ENCODE assay signal across 8 cellular contexts in genomic region chr5:14144586-14145355, GRCh38. TPM values are rescaled to one million over a fixed set of nuclear protein-coding genes. Genes with fewer than 3 reads are reported as not detected.
DNase-seq lines count a peak whose midpoint lies in the region; ATAC-seq, FAIRE-seq and TF ChIP-seq lines count a peak whose summit lies in the region.

No MANE protein-coding gene starts in this region.

- H3K27ac ChIP-seq in SK-N-SH (ENCODE audit: low read depth in 2 of 2, low read length in 1 of 2) (peak overlapping the region; percentile 62 to 87; a peak in 3 of 4 replicates), K562 (ENCODE audit: extremely low read depth, low read depth, low read length) (no peak overlapping the region), iPS DF 6.9 (ENCODE audit: low read length) (no peak overlapping the region)

- TF ChIP-seq EP300 in SK-N-SH (IDR thresholded peaks at IDR 0.05; ENCODE audit: borderline replicate concordance in 1 of 2, low read depth in 1 of 2, low read length in 1 of 2) (no peak), K562 (IDR thresholded peaks at IDR 0.05; ENCODE audit: low read length) (no peak)

- H4K20me1 ChIP-seq in SK-N-SH (ENCODE audit: insufficient read depth) (peaks cover 53% of the 10 kb centered on the region), K562 (replicated peaks; ENCODE audit: control insufficient read depth, insufficient read depth, low read length) (peaks cover 4% of the 10 kb centered on the region)

- H3K9me3 ChIP-seq in SK-N-SH (no peaks in the 10 kb centered on the region), K562 (replicated peaks; ENCODE audit: control insufficient read depth, insufficient read depth, low read depth, low read length) (no peaks in the 10 kb centered on the region), iPS DF 6.9 (ENCODE audit: control insufficient read depth, insufficient read depth, low read length) (no peaks in the 10 kb centered on the region)

- H3K4me3 ChIP-seq in GM12864 (ENCODE audit: low read depth, low read length): peak overlapping the region; percentile 98
- H3K4me3 ChIP-seq in SK-N-SH (ENCODE audit: low read depth in 2 of 2, low read length in 1 of 2): peak overlapping the region; percentile 94 to 95
- no peak overlapping the region for H3K4me3 ChIP-seq in K562
- peak overlapping the region; percentile 99 for H3K4me3 ChIP-seq in iPS DF 6.9 (ENCODE audit: low read length)

- no TSS peak for BruUV-seq in K562 (replicated peaks; lab: Mats Ljungman, UMichigan)

- DNase-seq in GM12864 (ENCODE audit: low read depth): peak; percentile 73
- no peak for DNase-seq in H54 (ENCODE audit: insufficient read length, low spot score)
- peak; percentile 82 to 84 for DNase-seq in Kasumi-1 (lab: John Stamatoyannopoulos, UW)
- DNase-seq in SK-N-SH: peak; percentile 83
- DNase-seq in K562 (ENCODE audit: extremely low read depth in 1 of 4, low spot score in 3 of 4): peak in 3 of 4 experiments; percentile 23 to 32 (median 29)
- no peak for DNase-seq in iPS DF 6.9 (ENCODE audit: low read depth, low spot score)
- peak; percentile 76 for DNase-seq in sciatic nerve (ENCODE audit: low spot score)
- no peak for DNase-seq in AML-193 (lab: John Stamatoyannopoulos, UW)

- H3K9me1 ChIP-seq in K562 (ENCODE audit: control insufficient read depth, insufficient read depth, low read length): no peaks in the 10 kb centered on the region

- H3K9me2 ChIP-seq in SK-N-SH: no peaks in the 10 kb centered on the region

- peaks cover 27% of the 10 kb centered on the region for H3F3A ChIP-seq in SK-N-SH (replicated peaks; ENCODE audit: insufficient read depth)

- TF ChIP-seq POLR2A in H54 (IDR thresholded peaks at IDR 0.05; ENCODE audit: low read depth, low read length): peak; percentile 75
- no peak for TF ChIP-seq POLR2A in K562 (conservative IDR thresholded peaks at IDR 0.05)

- CTCF ChIA-PET in SK-N-SH (lab: Yijun Ruan, JAX) (interaction anchor here (0.8 to 2.3 kb wide), 4 partner anchors 31 to 113 kb away, joined by 3 to 6 read pairs (median 4); no protein-coding TSS in a partner anchor), K562 (lab: Yijun Ruan, JAX; ENCODE audit: low intra/inter-chr PET ratio) (no interaction called here)

- H3K36me3 ChIP-seq in SK-N-SH (replicated peaks in 1 of 2; ENCODE audit: control insufficient read depth in 1 of 2, insufficient read depth in 2 of 2, low read length in 1 of 2) (peaks cover 0 to 3% of the 10 kb centered on the region in 2 experiments), K562 (ENCODE audit: control insufficient read depth, insufficient read depth, low read length) (no peaks in the 10 kb centered on the region), iPS DF 6.9 (ENCODE audit: control insufficient read depth, insufficient read depth, low read length) (no peaks in the 10 kb centered on the region; the same call in 1 of the 2 replicates)

- TF ChIP-seq RAD21 in SK-N-SH (IDR thresholded peaks at IDR 0.05; ENCODE audit: low read length): no peak
- TF ChIP-seq RAD21 in K562 (CRISPR knock-in tag; conservative IDR thresholded peaks at IDR 0.05 in 1 of 2, IDR thresholded peaks at IDR 0.05 in 1 of 2): no peak

- H3K4me2 ChIP-seq in SK-N-SH: peak overlapping the region; percentile 90
- H3K4me2 ChIP-seq in K562 (ENCODE audit: insufficient read depth, low read length): no peak overlapping the region

- H3K27me3 ChIP-seq in SK-N-SH (ENCODE audit: insufficient read depth) (no peaks in the 10 kb centered on the region), K562 (ENCODE audit: control insufficient read depth in 2 of 2, insufficient read depth in 2 of 2, low read length in 2 of 2) (peaks cover 21 to 50% of the 10 kb centered on the region in 2 experiments; a peak in 4 of 5 replicates), iPS DF 6.9 (ENCODE audit: control insufficient read depth, insufficient read depth, low read length) (no peaks in the 10 kb centered on the region)

- TF ChIP-seq CTCF in GM12864 (IDR thresholded peaks at IDR 0.05; ENCODE audit: low read depth, low read length, missing control alignments) (no peak), SK-N-SH (IDR thresholded peaks at IDR 0.05) (no peak; the same call in 1 of the 2 replicates), K562 (IDR thresholded peaks at IDR 0.05 in 2 of 3, conservative IDR thresholded peaks at IDR 0.05 in 1 of 3; ENCODE audit: insufficient read depth in 2 of 3, low read depth in 1 of 3, low read length in 3 of 3) (no peak)

- ATAC-seq in K562: no peak
- ATAC-seq in sciatic nerve: peak; percentile 58

- H3K9ac ChIP-seq in SK-N-SH (peak overlapping the region; percentile 99), K562 (ENCODE audit: insufficient read depth in 1 of 2, low read depth in 2 of 2, low read length in 2 of 2) (no peak overlapping the region)

- FAIRE-seq in H54 (lab: Jason Lieb, UNC): no peak
- no peak for FAIRE-seq in K562 (lab: Jason Lieb, UNC)

- H2AFZ ChIP-seq in SK-N-SH (ENCODE audit: low read depth): no peak overlapping the region
- H2AFZ ChIP-seq in K562 (ENCODE audit: low read depth, low read length): no peak overlapping the region

- POLR2A ChIA-PET in SK-N-SH (lab: Yijun Ruan, JAX) (interaction anchor here (1.5 kb wide), 1 partner anchor 105 kb away, joined by 5 read pairs; no protein-coding TSS in a partner anchor), K562 (lab: Yijun Ruan, JAX) (interaction anchor here (0.6 kb wide), 1 partner anchor 143 kb away, joined by 4 read pairs; no protein-coding TSS in a partner anchor)

- in situ Hi-C loops in K562 (cut with MboI): no loop called here

- intact Hi-C loops in K562 (cut with micrococcal nuclease) (no loop called here), sciatic nerve (cut with DNase I) (loop anchor here (5.0 kb wide), 1 partner anchor 118 kb away; no protein-coding TSS in a partner anchor)

- H3K4me1 ChIP-seq in SK-N-SH (ENCODE audit: control insufficient read depth in 1 of 2, insufficient read depth in 2 of 2, low read depth in 1 of 2, low read length in 1 of 2) (peaks cover 39 to 40% of the 10 kb centered on the region in 2 experiments), K562 (replicated peaks in 1 of 2; ENCODE audit: control insufficient read depth in 2 of 2, insufficient read depth in 2 of 2, low read length in 2 of 2) (peaks cover 0 to 27% of the 10 kb centered on the region in 2 experiments; a peak in 2 of 5 replicates), iPS DF 6.9 (ENCODE audit: control insufficient read depth, insufficient read depth, low read length) (peaks cover 11% of the 10 kb centered on the region)

- H3K79me2 ChIP-seq in SK-N-SH (ENCODE audit: insufficient read depth) (peaks cover 72% of the 10 kb centered on the region), K562 (ENCODE audit: control insufficient read depth, insufficient read depth, low read length) (no peaks in the 10 kb centered on the region)

- WGBS in SK-N-SH (ENCODE audit: low lambda C conversion rate): under 1% methylated on average over 31 of the region's 84 CpGs
- 36% methylated on average over 21 of the region's 84 CpGs for WGBS in K562 (ENCODE audit: insufficient coverage, low coverage, missing lambda C conversion rate)
- no CpG with 5 or more reads among the region's 84 CpGs for WGBS in iPS DF 6.9 (ENCODE audit: insufficient coverage, insufficient read length)

TF ChIP-seq in SK-N-SH, 30 proteins besides CTCF, POLR2A, EP300 and RAD21 (continues in another document):
- TF ChIP-seq FOXJ3 (CRISPR knock-in tag; IDR thresholded peaks at IDR 0.05): no peak
- no peak for TF ChIP-seq IRF3 (IDR thresholded peaks at IDR 0.05; ENCODE audit: low read depth, low read length)

TF ChIP-seq in K562, 482 proteins besides CTCF, POLR2A, EP300 and RAD21:
- no peak for TF ChIP-seq SNAPC5 (CRISPR knock-in tag; IDR thresholded peaks at IDR 0.05)
- no peak for TF ChIP-seq ZNF212 (CRISPR knock-in tag; IDR thresholded peaks at IDR 0.05)
- TF ChIP-seq ZKSCAN3 (CRISPR knock-in tag; IDR thresholded peaks at IDR 0.05): no peak
- no peak for TF ChIP-seq DNMT1 (IDR thresholded peaks at IDR 0.05)
- no peak for TF ChIP-seq SMARCA5 (IDR thresholded peaks at IDR 0.05)
- no peak for TF ChIP-seq FOXA1 (IDR thresholded peaks at IDR 0.05; ENCODE audit: borderline replicate concordance)
- no peak for TF ChIP-seq ELF2 (CRISPR knock-in tag; IDR thresholded peaks at IDR 0.05)
TF ChIP-seq in K562: peak in this region for 0.

RNA-seq across cellular contexts. Expression of gene TRIO, which starts 1.6 kb away (rescaled TPM):
- polyA plus RNA-seq in SK-N-SH (2012; rRNA removed) (225 and 229 TPM in 2 replicates), K562 (2011; rRNA removed) (0.91 and 2.6 TPM in 2 replicates), K562 (2014; fragmentation: Illumina TruSeq; extraction: Trizol) (0.76 and 1.2 TPM in 2 replicates), K562 (2014; fragmentation: Nextera tagmentation; extraction: Ambion mirVana) (under 1 TPM; 0.24 to 0.75 TPM), K562 (2014; rRNA removed) (1.00 and 1.1 TPM in 2 replicates)
- polyA plus RNA-seq in SK-N-SH (2012; cell fraction: cytosol; rRNA removed): 101 and 117 TPM in 2 replicates
- 1,118 and 1,202 TPM in 2 replicates for polyA plus RNA-seq in SK-N-SH (2012; cell fraction: nucleus; rRNA removed)
- total RNA-seq in K562 (2011; cell fraction: chromatin; rRNA removed; ENCODE audit: low replicate concordance): 28.4 and 32.2 TPM in 2 replicates
- total RNA-seq in K562 (2011; cell fraction: nucleolus; rRNA removed): 12.4 and 14.2 TPM in 2 replicates
- 18.8 and 24.4 TPM in 2 replicates for total RNA-seq in K562 (2011; cell fraction: nucleoplasm; rRNA removed)
- total RNA-seq in K562 (2014; rRNA removed) (1.4 and 3.8 TPM in 2 replicates), K562 (2014; rRNA removed; fragmentation: Illumina TruSeq; extraction: Trizol) (1.6 TPM in 2 replicates), K562 (2015; rRNA removed; fragmentation: Illumina TruSeq; extraction: Trizol) (1.1 and 1.4 TPM in 2 replicates), K562 (2021) (3.4 and 5.0 TPM in 2 replicates), sciatic nerve (192 TPM)
- 0.94 and 2.3 TPM in 2 replicates for polyA plus RNA-seq in K562 (2011; cell fraction: cytosol; rRNA removed)
- polyA plus RNA-seq in K562 (2011; cell fraction: nucleus; rRNA removed): 3.1 and 11.6 TPM in 2 replicates
- polyA plus RNA-seq in K562 (2012): 1.2 and 1.9 TPM in 2 replicates
- 2.2 and 10.6 TPM in 2 replicates for polyA minus RNA-seq in K562 (2011; rRNA and poly(A)+ RNA removed)
- polyA minus RNA-seq in K562 (2011; cell fraction: cytosol; rRNA and poly(A)+ RNA removed): 2.1 and 2.4 TPM in 2 replicates
- polyA minus RNA-seq in K562 (2011; cell fraction: nucleus; rRNA and poly(A)+ RNA removed): 4.4 and 13.5 TPM in 2 replicates

Comparison
In these comparisons a context has a peak if more than half of its experiments do, and no peak if none do; other contexts are left out.
1. DNase-seq: peak in GM12864 (single experiment), Kasumi-1 (2 of 2), SK-N-SH (single experiment), K562 (3 of 4) and sciatic nerve (single experiment); none in H54 (single experiment), iPS DF 6.9 (single experiment) and AML-193 (0 of 2).
2. H3K27ac ChIP-seq: peak in SK-N-SH (2 of 2); none in K562 (single experiment) and iPS DF 6.9 (single experiment).